8 cellular contexts compared by ENCODE assay signal in genomic region chr18:61894751-61895524, GRCh38. TPM values are rescaled to one million over a fixed set of nuclear protein-coding genes. Genes with fewer than 3 reads are reported as not detected.
A peak's percentile ranks its signal among the peaks of the same experiment; 100 is the strongest.
DNase-seq lines count a peak whose midpoint lies in the region; ATAC-seq, FAIRE-seq and TF ChIP-seq lines count a peak whose summit lies in the region.

No MANE protein-coding gene starts in this region.

- H3K36me3 ChIP-seq in astrocyte (ENCODE audit: insufficient read depth, low read length), result no peaks in the 10 kb centered on the region
- H3K36me3 ChIP-seq in subcutaneous abdominal adipose tissue (ENCODE audit: control insufficient read depth in 5 of 5, insufficient read depth in 5 of 5, low read length in 5 of 5), result peaks cover 0 to 3% (median 0%) of the 10 kb centered on the region in 5 donors

- peak overlapping the region; percentile 99 for H3K4me2 ChIP-seq in astrocyte (ENCODE audit: low read length)

- no peak for TF ChIP-seq CTCF in astrocyte (IDR thresholded peaks at IDR 0.05; ENCODE audit: insufficient read depth, low read depth, low read length)

- H3K9ac ChIP-seq in astrocyte (ENCODE audit: low read length) (peak overlapping the region; percentile 91), subcutaneous abdominal adipose tissue (ENCODE audit: low read length in 5 of 5) (peak overlapping the region in 2 of 5 donors; percentile 62 to 66)

- H4K20me1 ChIP-seq in astrocyte (ENCODE audit: insufficient read depth, low read length), result peaks cover 35% of the 10 kb centered on the region

- no peaks in the 10 kb centered on the region for H3K36me3 Mint-ChIP-seq in T-helper 1 cell treated with Interleukin-12 subunit alpha and Interleukin-12 subunit beta and Interleukin-4 antibody, amounts not matched to agents 30 μg/mL and 1 μg/mL, for 36 hours (ENCODE audit: low read depth)
- peaks cover 12% of the 10 kb centered on the region for H3K36me3 Mint-ChIP-seq in astrocyte (ENCODE audit: low read depth, unreplicated experiment)

- no peaks in the 10 kb centered on the region for H3K27me3 ChIP-seq in astrocyte (ENCODE audit: insufficient read depth, low read length)
- H3K27me3 ChIP-seq in subcutaneous abdominal adipose tissue (ENCODE audit: control insufficient read depth in 5 of 5, insufficient read depth in 4 of 5, low read length in 5 of 5), result peaks cover 0 to 4% (median 2%) of the 10 kb centered on the region in 5 donors

- DNase-seq in T-helper 1 cell, result no peak
- DNase-seq in astrocyte (ENCODE audit: low read depth), result no peak
- DNase-seq in left kidney (ENCODE audit: low read depth, low spot score), result peak; percentile 34
- DNase-seq in cerebellar nuclear complex (lab: John Stamatoyannopoulos, UW), result no peak
- no peak for DNase-seq in effector CD8-positive, alpha-beta T cell (lab: John Stamatoyannopoulos, UW)

- peaks cover 37% of the 10 kb centered on the region for H3K79me2 ChIP-seq in astrocyte (ENCODE audit: insufficient read depth, low read length)

- H3K4me1 Mint-ChIP-seq in T-helper 1 cell treated with Interleukin-12 subunit alpha and Interleukin-12 subunit beta and Interleukin-4 antibody, amounts not matched to agents 30 μg/mL and 1 μg/mL, for 36 hours (ENCODE audit: low read depth), result peaks cover 11% of the 10 kb centered on the region
- peaks cover 27% of the 10 kb centered on the region for H3K4me1 Mint-ChIP-seq in astrocyte (ENCODE audit: low read depth, unreplicated experiment)

- no peak for ATAC-seq in HG02852 (IDR thresholded peaks at IDR 0.05; ENCODE audit: unreplicated experiment)

- H3K27ac Mint-ChIP-seq in T-helper 1 cell treated with Interleukin-12 subunit alpha and Interleukin-12 subunit beta and Interleukin-4 antibody, amounts not matched to agents 30 μg/mL and 1 μg/mL, for 36 hours, result no peak overlapping the region
- H3K27ac Mint-ChIP-seq in astrocyte (ENCODE audit: unreplicated experiment), result peak overlapping the region; percentile 62

- no peak overlapping the region for H3K27ac ChIP-seq in astrocyte (ENCODE audit: low read depth, low read length)
- no peak overlapping the region for H3K27ac ChIP-seq in subcutaneous abdominal adipose tissue (ENCODE audit: low read depth, low read length)

- H3K4me3 ChIP-seq in astrocyte (ENCODE audit: insufficient read depth, low read depth, low read length) (peak overlapping the region; percentile 90), subcutaneous abdominal adipose tissue (ENCODE audit: low read depth in 1 of 5, low read length in 5 of 5) (peak overlapping the region; percentile 64 to 79 (median 78))

- H3K4me1 ChIP-seq in astrocyte (ENCODE audit: insufficient read depth, low read length) (peaks cover 20% of the 10 kb centered on the region), subcutaneous abdominal adipose tissue (ENCODE audit: control insufficient read depth in 5 of 5, insufficient read depth in 5 of 5, low read length in 5 of 5) (peaks cover 1 to 33% (median 22%) of the 10 kb centered on the region in 5 donors)

- peak overlapping the region; percentile 12 for H3K4me3 Mint-ChIP-seq in T-helper 1 cell treated with Interleukin-12 subunit alpha and Interleukin-12 subunit beta and Interleukin-4 antibody, amounts not matched to agents 30 μg/mL and 1 μg/mL, for 36 hours
- peak overlapping the region; percentile 79 for H3K4me3 Mint-ChIP-seq in astrocyte (ENCODE audit: unreplicated experiment)

- H3K9me3 Mint-ChIP-seq in T-helper 1 cell treated with Interleukin-12 subunit alpha and Interleukin-12 subunit beta and Interleukin-4 antibody, amounts not matched to agents 30 μg/mL and 1 μg/mL, for 36 hours, result no peaks in the 10 kb centered on the region
- no peaks in the 10 kb centered on the region for H3K9me3 Mint-ChIP-seq in astrocyte (ENCODE audit: unreplicated experiment)

- no peak for FAIRE-seq in astrocyte (lab: Jason Lieb, UNC)

- H2AFZ ChIP-seq in astrocyte (ENCODE audit: low read depth, low read length), result peak overlapping the region; percentile 88

- H3K9me3 ChIP-seq in astrocyte (ENCODE audit: insufficient read depth, low read depth, low read length), result no peaks in the 10 kb centered on the region
- no peaks in the 10 kb centered on the region for H3K9me3 ChIP-seq in subcutaneous abdominal adipose tissue (ENCODE audit: control insufficient read depth in 5 of 5, low read length in 5 of 5)

- peaks cover 69% of the 10 kb centered on the region for H3K27me3 Mint-ChIP-seq in T-helper 1 cell treated with Interleukin-12 subunit alpha and Interleukin-12 subunit beta and Interleukin-4 antibody, amounts not matched to agents 30 μg/mL and 1 μg/mL, for 36 hours (ENCODE audit: low read depth)
- no peaks in the 10 kb centered on the region for H3K27me3 Mint-ChIP-seq in astrocyte (ENCODE audit: low read depth, unreplicated experiment)

RNA-seq across cellular contexts. Expression of gene RNF152, which starts 2.1 kb away (rescaled TPM):
- 68.7 and 73.9 TPM in 2 replicates for total RNA-seq in astrocyte
